1 cellular context compared by ENCODE assay signal in genomic region chr20:49824206-49824605, GRCh38.
TF ChIP-seq lines count a peak whose summit lies in the region.

No MANE protein-coding gene starts in this region.

TF ChIP-seq in SK-N-SH, 30 proteins besides CTCF, POLR2A, EP300 and RAD21:
- TF ChIP-seq FOXM1 (IDR thresholded peaks at IDR 0.05; ENCODE audit: low read depth) (no peak), JUND (IDR thresholded peaks at IDR 0.05) (no peak), POLR2AphosphoS5 (IDR thresholded peaks at IDR 0.05; ENCODE audit: low read depth, low read length) (no peak), EZH2phosphoT487 (IDR thresholded peaks at IDR 0.05; ENCODE audit: borderline replicate concordance, low read depth) (no peak), SMC3 (IDR thresholded peaks at IDR 0.05; ENCODE audit: low read depth, low read length) (no peak), SIN3A (IDR thresholded peaks at IDR 0.05; ENCODE audit: borderline replicate concordance, low read depth, low read length) (no peak), USF2 (IDR thresholded peaks at IDR 0.05; ENCODE audit: borderline replicate concordance, low read depth, low read length) (no peak), MAX (IDR thresholded peaks at IDR 0.05; ENCODE audit: low read depth) (no peak), PBX3 (IDR thresholded peaks at IDR 0.05) (no peak), FOSL2 (IDR thresholded peaks at IDR 0.05; ENCODE audit: borderline replicate concordance, low read depth) (no peak), ELF1 (IDR thresholded peaks at IDR 0.05) (no peak)
- TF ChIP-seq, protein P1, sequence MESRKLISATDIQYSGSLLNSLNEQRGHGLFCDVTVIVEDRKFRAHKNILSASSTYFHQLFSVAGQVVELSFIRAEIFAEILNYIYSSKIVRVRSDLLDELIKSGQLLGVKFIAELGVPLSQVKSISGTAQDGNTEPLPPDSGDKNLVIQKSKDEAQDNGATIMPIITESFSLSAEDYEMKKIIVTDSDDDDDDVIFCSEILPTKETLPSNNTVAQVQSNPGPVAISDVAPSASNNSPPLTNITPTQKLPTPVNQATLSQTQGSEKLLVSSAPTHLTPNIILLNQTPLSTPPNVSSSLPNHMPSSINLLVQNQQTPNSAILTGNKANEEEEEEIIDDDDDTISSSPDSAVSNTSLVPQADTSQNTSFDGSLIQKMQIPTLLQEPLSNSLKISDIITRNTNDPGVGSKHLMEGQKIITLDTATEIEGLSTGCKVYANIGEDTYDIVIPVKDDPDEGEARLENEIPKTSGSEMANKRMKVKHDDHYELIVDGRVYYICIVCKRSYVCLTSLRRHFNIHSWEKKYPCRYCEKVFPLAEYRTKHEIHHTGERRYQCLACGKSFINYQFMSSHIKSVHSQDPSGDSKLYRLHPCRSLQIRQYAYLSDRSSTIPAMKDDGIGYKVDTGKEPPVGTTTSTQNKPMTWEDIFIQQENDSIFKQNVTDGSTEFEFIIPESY (IDR thresholded peaks at IDR 0.05; ENCODE audit: borderline replicate concordance, low read depth), result no peak
